ENCODE assay signal across 27 cellular contexts in the genomic region with DNA sequence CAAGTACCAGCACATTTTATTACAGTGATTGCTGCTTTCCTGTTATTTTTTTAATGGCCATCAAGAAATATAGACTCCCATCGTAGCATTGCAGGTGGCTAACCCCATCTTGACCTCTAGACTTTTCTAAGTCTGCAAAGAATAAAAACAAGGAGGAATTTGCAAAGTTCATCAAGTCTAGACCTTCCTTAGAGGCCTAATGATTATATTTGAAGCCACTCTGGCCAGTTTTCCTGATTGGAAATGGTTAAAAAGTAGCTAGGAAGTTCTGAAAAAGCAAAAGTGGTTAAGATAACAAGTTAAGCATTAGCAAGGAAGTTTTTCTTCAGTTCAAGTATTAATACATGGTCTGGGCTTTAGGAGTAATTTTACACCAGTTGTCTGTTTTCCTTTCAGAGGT. TPM values are rescaled to one million over a fixed set of nuclear protein-coding genes. Genes with fewer than 3 reads are reported as not detected.
DNase-seq lines count a peak whose midpoint lies in the region; ATAC-seq, FAIRE-seq and TF ChIP-seq lines count a peak whose summit lies in the region.
"Had no signal": no experiment of that assay in that cellular context is flagged by ENCODE, and none has a peak within 500 bp of the region (broad histone marks: within the 10 kb centered on the region; RNA-seq: fewer than 3 reads in every experiment).

No MANE protein-coding gene starts in this region.

- no peaks in the 10 kb centered on the region for H3K9me3 ChIP-seq in suprapubic skin
- H3K9me3 ChIP-seq: lower lobe of right lung had no signal

- H3K27me3 Mint-ChIP-seq in mesothelial cell of epicardium (ENCODE audit: low read depth): no peaks in the 10 kb centered on the region
- H3K27me3 Mint-ChIP-seq: activated naive CD8-positive, alpha-beta T cell had no signal

- peaks cover 29% of the 10 kb centered on the region for H3K4me1 ChIP-seq in suprapubic skin

- no peaks in the 10 kb centered on the region for H3K27me3 ChIP-seq in suprapubic skin

- H3K9me3 Mint-ChIP-seq in mesothelial cell of epicardium: no peaks in the 10 kb centered on the region
- H3K9me3 Mint-ChIP-seq: activated B cell treated with CpG ODN at 0.5 μM for 24 hours; activated CD4-positive, alpha-beta memory T cell treated with anti-CD3 and anti-CD28 coated beads for 36 hours; activated T-helper 2 cell treated with anti-CD3 and anti-CD28 coated beads, Interferon-gamma antibody, Interleukin-2, Interleukin-4, amounts not matched to agents 10 μg/mL and 5 μg/mL and 100 μg/mL, durations not matched to agents 14 hours and 24 hours and 36 hours; H9; stimulated activated effector memory CD8-positive, alpha-beta T cell treated with anti-CD3 and anti-CD28 coated beads, Interleukin-12 subunit alpha, Interleukin-12 subunit beta, amount 100 ng/mL, for 72 hours had no signal

- no peak for ATAC-seq in GM18907 (IDR thresholded peaks at IDR 0.05; ENCODE audit: unreplicated experiment)
- ATAC-seq: esophagus mucosa; GM12878; lower lobe of right lung; stimulated activated effector memory CD8-positive, alpha-beta T cell treated with anti-CD3 and anti-CD28 coated beads, Interleukin-12 subunit alpha, Interleukin-12 subunit beta, amount 100 ng/mL, for 72 hours had no signal

- H3K4me3 Mint-ChIP-seq in mesothelial cell of epicardium: no peak overlapping the region
- H3K4me3 Mint-ChIP-seq: activated B cell treated with CpG ODN at 0.5 μM for 24 hours; activated CD4-positive, alpha-beta memory T cell treated with anti-CD3 and anti-CD28 coated beads for 36 hours; activated naive CD8-positive, alpha-beta T cell; H9; stimulated activated effector memory CD8-positive, alpha-beta T cell treated with anti-CD3 and anti-CD28 coated beads, Interleukin-12 subunit alpha, Interleukin-12 subunit beta, amount 100 ng/mL, for 72 hours had no signal

- no peaks in the 10 kb centered on the region for H3K36me3 ChIP-seq in suprapubic skin
- H3K36me3 ChIP-seq: lower lobe of right lung had no signal

- DNase-seq in RCC 7860 (ENCODE audit: low spot score) (peak; percentile 31), dermis blood vessel endothelial cell (peak; percentile 68), mesothelial cell of epicardium (ENCODE audit: low spot score in 2 of 2, unreplicated experiment in 2 of 2) (no peak), suprapubic skin (ENCODE audit: low spot score in 2 of 2) (no peak), NCI-H146 treated with DMSO at 0.1 percent for 48 hours (lab: John Stamatoyannopoulos, UW; ENCODE audit: unreplicated experiment) (no peak), NCI-H446 (lab: John Stamatoyannopoulos, UW) (no peak)
- DNase-seq: activated B cell treated with CpG ODN at 0.5 μM for 24 hours; activated CD4-positive, alpha-beta memory T cell treated with anti-CD3 and anti-CD28 coated beads for 36 hours; activated CD8-positive, alpha-beta memory T cell treated with anti-CD3 and anti-CD28 coated beads, Interleukin-2, amount 50 U/mL, for 48 hours; cerebellar nuclear complex; effector CD4-positive, alpha-beta T cell; H9; hypothalamus; lower lobe of right lung; NCI-H2081 treated with DMSO at 0.1 percent for 48 hours; NCI-H446 treated with DMSO at 0.1 percent for 48 hours; OCI-M1; SHP77; stimulated activated CD4-positive, alpha-beta T cell treated with anti-CD3 and anti-CD28 coated beads, Interleukin-2, amount 100 ng/mL, for 48 hours had no signal

- no peak for TF ChIP-seq EP300 in suprapubic skin (IDR thresholded peaks at IDR 0.05)

- TF ChIP-seq CTCF in mesothelial cell of epicardium (IDR thresholded peaks at IDR 0.05; ENCODE audit: unreplicated experiment) (no peak), suprapubic skin (IDR thresholded peaks at IDR 0.05) (no peak)

- H3K4me3 ChIP-seq in suprapubic skin: no peak overlapping the region
- H3K4me3 ChIP-seq: GM12878, lower lobe of right lung had no signal

- no peak for TF ChIP-seq POLR2A in suprapubic skin (IDR thresholded peaks at IDR 0.05)

- H3K36me3 Mint-ChIP-seq in mesothelial cell of epicardium: no peaks in the 10 kb centered on the region
- H3K36me3 Mint-ChIP-seq: activated CD4-positive, alpha-beta memory T cell treated with anti-CD3 and anti-CD28 coated beads for 36 hours; activated naive CD8-positive, alpha-beta T cell; stimulated activated effector memory CD8-positive, alpha-beta T cell treated with anti-CD3 and anti-CD28 coated beads, Interleukin-12 subunit alpha, Interleukin-12 subunit beta, amount 100 ng/mL, for 72 hours had no signal

- WGBS in suprapubic skin: 73% methylated on average over 1 of the region's 1 CpG

- H3K4me1 Mint-ChIP-seq in mesothelial cell of epicardium: peaks cover 16% of the 10 kb centered on the region
- H3K4me1 Mint-ChIP-seq: activated B cell treated with CpG ODN at 0.5 μM for 24 hours, H9 had no signal

- peak overlapping the region; percentile 21 for H3K27ac Mint-ChIP-seq in mesothelial cell of epicardium
- H3K27ac Mint-ChIP-seq: activated B cell treated with CpG ODN at 0.5 μM for 24 hours; activated CD4-positive, alpha-beta memory T cell treated with anti-CD3 and anti-CD28 coated beads for 36 hours; activated naive CD8-positive, alpha-beta T cell; activated T-helper 2 cell treated with anti-CD3 and anti-CD28 coated beads, Interferon-gamma antibody, Interleukin-2, Interleukin-4, amounts not matched to agents 10 μg/mL and 5 μg/mL and 100 μg/mL, durations not matched to agents 14 hours and 24 hours and 36 hours; H9; stimulated activated effector memory CD8-positive, alpha-beta T cell treated with anti-CD3 and anti-CD28 coated beads, Interleukin-12 subunit alpha, Interleukin-12 subunit beta, amount 100 ng/mL, for 72 hours had no signal

- FAIRE-seq in RCC 7860 (lab: Jason Lieb, UNC): peak; percentile 97
- FAIRE-seq: frontal cortex, GM12878 had no signal

- peak overlapping the region; percentile 76 for H3K27ac ChIP-seq in suprapubic skin
- H3K27ac ChIP-seq: C4-2B had no signal

RNA-seq across cellular contexts. Expression of a gene that starts 16.7 kb away (rescaled TPM):
- total RNA-seq in dermis blood vessel endothelial cell (1.4 and 2.7 TPM in 2 replicates), mesothelial cell of epicardium (0.70 to 1.9 TPM (median 1.1 TPM) in 3 replicates), suprapubic skin (1 to 10 TPM; 4.6 to 9.2 (median 6.5) TPM)
- total RNA-seq: activated B cell treated with CpG ODN at 0.5 μM for 24 hours, frontal cortex, H9 had no signal

Comparison
In these comparisons a context has a peak if more than half of its experiments do, and no peak if none do; other contexts are left out.
1. DNase-seq: peak in RCC 7860 (single experiment) and dermis blood vessel endothelial cell (single experiment); none in mesothelial cell of epicardium (0 of 2), suprapubic skin (0 of 2), NCI-H146 treated with DMSO at 0.1 percent for 48 hours (single experiment) and NCI-H446 (0 of 2).